ENCODE assay signal across 11 cellular contexts in the genomic region with DNA sequence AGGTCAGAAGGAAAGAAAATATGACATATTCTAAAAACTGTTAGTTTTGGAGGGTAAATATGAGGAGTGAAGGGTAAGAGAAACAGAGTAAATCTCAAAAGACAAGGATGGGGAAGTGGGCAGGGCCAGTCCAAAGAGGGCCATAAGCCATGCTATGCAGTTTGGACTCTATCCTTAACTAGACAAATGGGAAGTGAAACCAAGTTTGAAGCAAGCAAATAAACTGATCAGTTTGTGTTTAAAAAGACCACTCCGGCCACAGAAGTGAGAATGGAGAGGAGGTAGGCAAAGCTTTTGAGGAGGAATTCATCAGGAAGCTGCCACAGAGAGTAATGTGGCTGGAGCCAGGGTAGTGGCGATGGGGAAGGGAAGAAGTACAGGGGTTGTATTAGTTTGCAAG. TPM values are rescaled to one million over a fixed set of nuclear protein-coding genes. Genes with fewer than 3 reads are reported as not detected.
A peak's percentile ranks its signal among the peaks of the same experiment; 100 is the strongest.
DNase-seq lines count a peak whose midpoint lies in the region; ATAC-seq and TF ChIP-seq lines count a peak whose summit lies in the region.
"Had no signal": no experiment of that assay in that cellular context is flagged by ENCODE, and none has a peak within 500 bp of the region (broad histone marks: within the 10 kb centered on the region; RNA-seq: fewer than 3 reads in every experiment).

No MANE protein-coding gene starts in this region.

- H3K4me3 ChIP-seq in DOHH2 (ENCODE audit: low read length) (peak overlapping the region; percentile 42), esophagus squamous epithelium (no peak overlapping the region)
- H3K4me3 ChIP-seq: coronary artery had no signal

- H3K36me3 ChIP-seq in DOHH2 (ENCODE audit: control insufficient read depth, low read length) = no peaks in the 10 kb centered on the region
- H3K36me3 ChIP-seq in esophagus squamous epithelium = no peaks in the 10 kb centered on the region

- DNase-seq in OCI-M1 (lab: John Stamatoyannopoulos, UW) = peak; percentile 19
- no peak for DNase-seq in esophagus squamous epithelium (lab: John Stamatoyannopoulos, UW)
- no peak for DNase-seq in NCI-H1105 treated with DMSO at 0.1 percent for 48 hours (lab: John Stamatoyannopoulos, UW)
- no peak for DNase-seq in HK-2 (ENCODE audit: unreplicated experiment)
- DNase-seq in activated CD4-positive, alpha-beta T cell treated with anti-CD3 and anti-CD28 coated beads for 48 hours = no peak
- DNase-seq: activated effector memory CD4-positive, alpha-beta T cell treated with anti-CD3 and anti-CD28 coated beads, Interleukin-2, amount 50 U/mL, for 16 hours; NCI-H510A had no signal

- H3K79me2 ChIP-seq in DOHH2 (ENCODE audit: control insufficient read depth, low read length) = no peaks in the 10 kb centered on the region

- intact Hi-C loops in esophagus squamous epithelium (cut with DNase I) = no loop called here

- H3K9me3 ChIP-seq in DOHH2 (ENCODE audit: control insufficient read depth, insufficient read depth, low read length) (no peaks in the 10 kb centered on the region), esophagus squamous epithelium (no peaks in the 10 kb centered on the region)

- H4K20me1 ChIP-seq in DOHH2 (ENCODE audit: control insufficient read depth, insufficient read depth, low read depth, low read length) = no peaks in the 10 kb centered on the region

- peak overlapping the region; percentile 42 for H3K27ac ChIP-seq in DOHH2 (ENCODE audit: low read depth, low read length)
- H3K27ac ChIP-seq in esophagus squamous epithelium = no peak overlapping the region
- H3K27ac ChIP-seq: coronary artery had no signal

- no peak for TF ChIP-seq POLR2A in esophagus squamous epithelium (IDR thresholded peaks at IDR 0.05)

- H3K27me3 ChIP-seq in DOHH2 (ENCODE audit: control insufficient read depth, low read length) (no peaks in the 10 kb centered on the region), esophagus squamous epithelium (no peaks in the 10 kb centered on the region)

- H3F3A ChIP-seq in DOHH2 (ENCODE audit: control insufficient read depth, insufficient read depth) = no peaks in the 10 kb centered on the region

- peak overlapping the region; percentile 48 for H3K4me2 ChIP-seq in DOHH2 (ENCODE audit: low read length)

- peak; percentile 73 for ATAC-seq in GM19463 (IDR thresholded peaks at IDR 0.05; ENCODE audit: unreplicated experiment)
- peak; percentile 81 for ATAC-seq in HG03095 (IDR thresholded peaks at IDR 0.05; ENCODE audit: unreplicated experiment)

- H3K9me2 ChIP-seq in DOHH2 (replicated peaks; ENCODE audit: control insufficient read depth, low read length) = no peaks in the 10 kb centered on the region

- H3K4me1 ChIP-seq in DOHH2 (ENCODE audit: control insufficient read depth, low read length) = peaks cover 47% of the 10 kb centered on the region
- no peaks in the 10 kb centered on the region for H3K4me1 ChIP-seq in esophagus squamous epithelium

- TF ChIP-seq CTCF in DOHH2 (IDR thresholded peaks at IDR 0.05; ENCODE audit: low read depth, low read length, poor library complexity, severe bottlenecking) (no peak), esophagus squamous epithelium (IDR thresholded peaks at IDR 0.05) (no peak)

- WGBS in esophagus squamous epithelium, 2 donors = 63 to 75% methylated on average over 2 of the region's 2 CpGs

RNA-seq across cellular contexts. Expression of a gene that starts 37.5 kb away (rescaled TPM):
- total RNA-seq in esophagus squamous epithelium = 10 to 100 TPM; 47.2 to 91.7 (median 64.0) TPM
